Comparison of ENCODE assay signal across 8 cellular contexts in genomic region chr4:151169223-151169622, GRCh38.
DNase-seq lines count a peak whose midpoint lies in the region; ATAC-seq, FAIRE-seq and TF ChIP-seq lines count a peak whose summit lies in the region.
"Had no signal": no experiment of that assay in that cellular context is flagged by ENCODE, and none has a peak within 500 bp of the region (broad histone marks: within the 10 kb centered on the region; RNA-seq: fewer than 3 reads in every experiment).

No MANE protein-coding gene starts in this region.

- CTCF ChIA-PET in HepG2 (lab: Yijun Ruan, JAX; ENCODE audit: low intra/inter-chr PET ratio, low total read pairs): no interaction called here

- ATAC-seq in HepG2 (peak; percentile 39; the same call in 1 of the 3 replicates), GM19324 (IDR thresholded peaks at IDR 0.05; ENCODE audit: low FRiP score, unreplicated experiment) (no peak)

- BruUV-seq in HepG2 (replicated peaks; lab: Mats Ljungman, UMichigan): no TSS peak

- no peak overlapping the region for H2AFZ ChIP-seq in HepG2 (ENCODE audit: low read length)

- 98% methylated on average over 7 of the region's 7 CpGs for WGBS in HepG2 (ENCODE audit: low lambda C conversion rate)
- 70 to 78% methylated on average over 7 of the region's 7 CpGs for WGBS in transverse colon (ENCODE audit: low coverage in 1 of 2), 2 donors

- no peak overlapping the region for H3K9ac ChIP-seq in HepG2 (ENCODE audit: insufficient read depth, low read depth, low read length)

- DNase-seq in NCI-H1694 (lab: John Stamatoyannopoulos, UW) (peak; percentile 86), choroid plexus epithelial cell (ENCODE audit: low read depth) (peak; percentile 98), HepG2 (ENCODE audit: low spot score) (no peak), transverse colon (peak; percentile 62), GDM1 (lab: John Stamatoyannopoulos, UW) (no peak), DMS53 (lab: John Stamatoyannopoulos, UW) (no peak)
- DNase-seq: thyroid gland had no signal

- POLR2A ChIA-PET in HepG2 (lab: Yijun Ruan, JAX): no interaction called here

- H3K36me3 ChIP-seq in HepG2 (replicated peaks in 1 of 2; ENCODE audit: control insufficient read depth in 1 of 2, insufficient read depth in 2 of 2, low read length in 2 of 2): peaks cover 24 to 77% of the 10 kb centered on the region in 2 experiments
- H3K36me3 ChIP-seq in transverse colon: no peaks in the 10 kb centered on the region
- H3K36me3 ChIP-seq: thyroid gland had no signal

- no peaks in the 10 kb centered on the region for H3K79me2 ChIP-seq in HepG2 (ENCODE audit: insufficient read depth, low read length)

- no peak for FAIRE-seq in HepG2 (lab: Jason Lieb, UNC)

- H3K27ac ChIP-seq in HepG2 (ENCODE audit: extremely low read length, insufficient read depth, low read length) (no peak overlapping the region), transverse colon (peak overlapping the region; percentile 46 to 73 (median 68))
- H3K27ac ChIP-seq: thyroid gland had no signal

- H3K4me1 ChIP-seq in HepG2 (ENCODE audit: insufficient read depth, low read length): peaks cover 8% of the 10 kb centered on the region
- H3K4me1 ChIP-seq in transverse colon: peaks cover 0 to 23% (median 4%) of the 10 kb centered on the region in 4 donors

- H3K4me2 ChIP-seq in HepG2 (ENCODE audit: low read depth, low read length): no peak overlapping the region

- no peaks in the 10 kb centered on the region; the same call in 1 of the 2 replicates for H4K20me1 ChIP-seq in HepG2 (ENCODE audit: insufficient read depth, low read length)

- intact Hi-C loops in HepG2 (cut with micrococcal nuclease; ENCODE audit: unreplicated experiment) (no loop called here), transverse colon (cut with DNase I; ENCODE audit: low total_unique reads) (no loop called here)

- TF ChIP-seq RAD21 in HepG2 (CRISPR knock-in tag; IDR thresholded peaks at IDR 0.05): no peak

- TF ChIP-seq CTCF in choroid plexus epithelial cell (conservative IDR thresholded peaks at IDR 0.05; ENCODE audit: low read depth, low read length) (no peak), HepG2 (CRISPR knock-in tag; IDR thresholded peaks at IDR 0.05) (no peak), transverse colon (IDR thresholded peaks at IDR 0.05) (no peak)

- no peak for TF ChIP-seq POLR2A in HepG2 (IDR thresholded peaks at IDR 0.05; ENCODE audit: insufficient read depth in 1 of 2, low read depth in 2 of 2, low read length in 2 of 2)
- no peak for TF ChIP-seq POLR2A in transverse colon (IDR thresholded peaks at IDR 0.05)

- TF ChIP-seq EP300 in HepG2 (IDR thresholded peaks at IDR 0.05; ENCODE audit: low read depth in 2 of 2, low read length in 2 of 2) (no peak), HepG2 (CRISPR knock-in tag; IDR thresholded peaks at IDR 0.05; ENCODE audit: borderline replicate concordance) (no peak), transverse colon (IDR thresholded peaks at IDR 0.05; ENCODE audit: low read depth) (no peak)

- H3K9me3 ChIP-seq in HepG2 (ENCODE audit: low read length): no peaks in the 10 kb centered on the region
- no peaks in the 10 kb centered on the region for H3K9me3 ChIP-seq in transverse colon
- H3K9me3 ChIP-seq: thyroid gland had no signal

- in situ Hi-C loops in HepG2 (cut with HindIII; ENCODE audit: extremely low pct_ligation_motif_present, low pct_unique_long_range_greater_than_20kb) (no loop called here), transverse colon (cut with MboI; ENCODE audit: low pct_ligation_motif_present in 1 of 4, low pct_unique_long_range_greater_than_20kb in 1 of 4, low sequenced_read_pairs in 3 of 4) (no loop called here)

- H3K4me3 ChIP-seq in choroid plexus epithelial cell (ENCODE audit: low read depth, low read length) (no peak overlapping the region), HepG2 (replicated peaks in 1 of 3; ENCODE audit: insufficient read depth in 1 of 3, low read depth in 2 of 3, low read length in 3 of 3) (no peak overlapping the region), transverse colon (no peak overlapping the region)
- H3K4me3 ChIP-seq: thyroid gland had no signal

- no peaks in the 10 kb centered on the region for H3K27me3 ChIP-seq in HepG2 (ENCODE audit: control insufficient read depth in 1 of 2, insufficient read depth in 2 of 2, low read length in 2 of 2)
- no peaks in the 10 kb centered on the region for H3K27me3 ChIP-seq in transverse colon
- H3K27me3 ChIP-seq: thyroid gland had no signal

TF ChIP-seq in HepG2, 621 proteins besides CTCF, POLR2A, EP300 and RAD21 (continues in another document):
- TF ChIP-seq, protein P1, sequence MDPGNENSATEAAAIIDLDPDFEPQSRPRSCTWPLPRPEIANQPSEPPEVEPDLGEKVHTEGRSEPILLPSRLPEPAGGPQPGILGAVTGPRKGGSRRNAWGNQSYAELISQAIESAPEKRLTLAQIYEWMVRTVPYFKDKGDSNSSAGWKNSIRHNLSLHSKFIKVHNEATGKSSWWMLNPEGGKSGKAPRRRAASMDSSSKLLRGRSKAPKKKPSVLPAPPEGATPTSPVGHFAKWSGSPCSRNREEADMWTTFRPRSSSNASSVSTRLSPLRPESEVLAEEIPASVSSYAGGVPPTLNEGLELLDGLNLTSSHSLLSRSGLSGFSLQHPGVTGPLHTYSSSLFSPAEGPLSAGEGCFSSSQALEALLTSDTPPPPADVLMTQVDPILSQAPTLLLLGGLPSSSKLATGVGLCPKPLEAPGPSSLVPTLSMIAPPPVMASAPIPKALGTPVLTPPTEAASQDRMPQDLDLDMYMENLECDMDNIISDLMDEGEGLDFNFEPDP (CRISPR knock-in tag; conservative IDR thresholded peaks at IDR 0.05): no peak
- no peak for TF ChIP-seq DPF2 (CRISPR knock-in tag; IDR thresholded peaks at IDR 0.05; ENCODE audit: borderline replicate concordance, low read depth)
- TF ChIP-seq ATF7 (IDR thresholded peaks at IDR 0.05): no peak
- no peak for TF ChIP-seq ATF7 (CRISPR knock-in tag; IDR thresholded peaks at IDR 0.05)
- no peak for TF ChIP-seq MTA1 (CRISPR knock-in tag; IDR thresholded peaks at IDR 0.05; ENCODE audit: borderline replicate concordance)
- no peak for TF ChIP-seq KIAA2018 (CRISPR knock-in tag; IDR thresholded peaks at IDR 0.05; ENCODE audit: borderline replicate concordance)
- TF ChIP-seq SIN3B (IDR thresholded peaks at IDR 0.05; ENCODE audit: low read length): no peak
- TF ChIP-seq HNRNPL (IDR thresholded peaks at IDR 0.05; ENCODE audit: low read depth, low read length): no peak
- no peak for TF ChIP-seq ASH2L (IDR thresholded peaks at IDR 0.05; ENCODE audit: insufficient read length, low read depth, low read length)
- no peak for TF ChIP-seq ATF1 (CRISPR knock-in tag; IDR thresholded peaks at IDR 0.05)
- TF ChIP-seq ZC3H13 (CRISPR knock-in tag; IDR thresholded peaks at IDR 0.05): no peak

Comparison
In these comparisons a context has a peak if more than half of its experiments do, and no peak if none do; other contexts are left out.
1. DNase-seq: peak in NCI-H1694 (single experiment), choroid plexus epithelial cell (single experiment) and transverse colon (single experiment); none in HepG2 (single experiment), GDM1 (single experiment) and DMS53 (single experiment).